7 cellular contexts compared by ENCODE assay signal in the genomic region with DNA sequence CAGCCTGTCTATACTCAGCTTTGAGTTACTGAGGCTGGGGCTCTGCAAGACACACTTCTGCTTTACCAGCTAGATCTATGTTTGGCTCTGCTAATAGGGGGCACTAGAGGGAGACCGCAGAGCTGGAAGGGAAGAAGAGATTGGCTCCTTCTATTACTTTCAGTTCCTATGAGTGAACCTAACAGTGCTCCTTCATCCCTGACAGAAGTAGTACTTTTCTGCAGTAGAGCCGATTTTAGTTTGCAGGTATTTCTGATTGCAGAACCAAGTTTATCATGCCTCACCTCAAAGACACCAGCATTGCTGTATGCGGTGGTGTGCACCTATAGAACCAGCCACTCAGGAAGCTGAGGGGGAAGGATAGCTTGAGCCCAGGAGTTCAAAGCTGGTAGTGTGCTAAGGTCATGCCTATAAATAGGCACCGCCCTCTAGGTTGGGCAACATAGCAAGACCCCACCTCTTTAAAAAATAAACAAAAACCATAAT. TPM values are rescaled to one million over a fixed set of nuclear protein-coding genes. Genes with fewer than 3 reads are reported as not detected.
DNase-seq lines count a peak whose midpoint lies in the region; ATAC-seq and TF ChIP-seq lines count a peak whose summit lies in the region.

No MANE protein-coding gene starts in this region.

- H3K9me2 ChIP-seq in HCT116 (ENCODE audit: insufficient read depth): no peaks in the 10 kb centered on the region

- H3K4me2 ChIP-seq in HCT116 (ENCODE audit: low read length) (no peak overlapping the region), mesendoderm (ENCODE audit: low read length) (no peak overlapping the region)

- H4K5ac ChIP-seq in mesendoderm (ENCODE audit: low read length): no peak overlapping the region

- no peak overlapping the region for H4K8ac ChIP-seq in mesendoderm (ENCODE audit: low read depth, low read length)

- H3K23ac ChIP-seq in mesendoderm (ENCODE audit: low read length): no peak overlapping the region

- H3K27ac ChIP-seq in HCT116 (ENCODE audit: low read depth, low read length) (no peak overlapping the region), stomach (peak overlapping the region in 1 of 5 donors; percentile 0), mesendoderm (ENCODE audit: low read depth, low read length) (no peak overlapping the region)

- TF ChIP-seq RAD21 in HCT116 (IDR thresholded peaks at IDR 0.05; ENCODE audit: low read depth): no peak

- TF ChIP-seq POLR2A in HCT116 (IDR thresholded peaks at IDR 0.05; ENCODE audit: borderline replicate concordance, extremely low read depth, insufficient read depth, insufficient read length) (no peak), stomach (IDR thresholded peaks at IDR 0.05) (no peak)

- intact Hi-C loops in HCT116 (cut with micrococcal nuclease): no loop called here
- intact Hi-C loops in stomach (cut with DNase I; ENCODE audit: low total_unique reads): no loop called here

- 16 to 50% (median 33%) methylated on average over 4 of the region's 4 CpGs for WGBS in stomach, 5 donors
- no CpG with 5 or more reads among the region's 4 CpGs for WGBS in mesendoderm (ENCODE audit: extremely low coverage, insufficient coverage, low lambda C conversion rate)

- RAD21 ChIA-PET in HCT116 (lab: Charles Lee; ENCODE audit: low non-redundant PET in 1 of 2, low total read pairs in 2 of 2, uncharacterized antibody in 2 of 2, unreplicated experiment in 2 of 2): interaction anchor here in 1 of 2 experiments (0.5 kb wide), 1 partner anchor 25 kb away, joined by 3 read pairs; no protein-coding TSS in a partner anchor

- no peak overlapping the region for H2BK120ac ChIP-seq in mesendoderm (ENCODE audit: low read depth, low read length)

- H3K79me1 ChIP-seq in mesendoderm (ENCODE audit: low read length): no peaks in the 10 kb centered on the region

- H2AFZ ChIP-seq in HCT116 (ENCODE audit: low read depth, low read length, poor library complexity, severe bottlenecking): no peak overlapping the region

- H2BK15ac ChIP-seq in mesendoderm (replicated peaks; ENCODE audit: low read depth): no peak overlapping the region

- H3K4ac ChIP-seq in mesendoderm (ENCODE audit: low read depth, low read length): no peak overlapping the region

- H3K27me3 ChIP-seq in HCT116 (ENCODE audit: insufficient read depth, low read length) (no peaks in the 10 kb centered on the region), stomach (no peaks in the 10 kb centered on the region), mesendoderm (ENCODE audit: insufficient read depth, low read length, poor library complexity) (no peaks in the 10 kb centered on the region)

- H3K36me3 ChIP-seq in HCT116 (ENCODE audit: control insufficient read depth in 1 of 2, insufficient read depth in 2 of 2, low read length in 2 of 2) (no peaks in the 10 kb centered on the region), stomach (no peaks in the 10 kb centered on the region), mesendoderm (ENCODE audit: control insufficient read depth, insufficient read depth, low read length) (no peaks in the 10 kb centered on the region)

- no TSS peak for BruUV-seq in HCT116 (replicated peaks; lab: Mats Ljungman, UMichigan)

- no peak for TF ChIP-seq EP300 in stomach (IDR thresholded peaks at IDR 0.05)

- H3K9ac ChIP-seq in HCT116 (ENCODE audit: low read length) (no peak overlapping the region), mesendoderm (ENCODE audit: low read length) (no peak overlapping the region)

- H3K79me2 ChIP-seq in HCT116 (ENCODE audit: insufficient read depth, low read length): no peaks in the 10 kb centered on the region
- no peaks in the 10 kb centered on the region for H3K79me2 ChIP-seq in mesendoderm (ENCODE audit: control insufficient read depth, insufficient read depth, low read length)

- DNase-seq in HCT116 (ENCODE audit: low read depth, low spot score) (no peak), NCI-H69 (lab: John Stamatoyannopoulos, UW) (peak; percentile 6), stomach (no peak), middle frontal gyrus (ENCODE audit: extremely low spot score, low spot score) (no peak), mesendoderm (no peak)

- H3K4me3 ChIP-seq in HCT116 (replicated peaks in 1 of 2; ENCODE audit: low read depth in 1 of 2, low read length in 2 of 2) (no peak overlapping the region), stomach (no peak overlapping the region), mesendoderm (ENCODE audit: low read length) (no peak overlapping the region)

- no peaks in the 10 kb centered on the region for H4K20me1 ChIP-seq in HCT116 (ENCODE audit: insufficient read depth)

- no peak overlapping the region for H2BK5ac ChIP-seq in mesendoderm (ENCODE audit: low read length)

- H2AK5ac ChIP-seq in mesendoderm (ENCODE audit: low read length): no peak overlapping the region

- no peaks in the 10 kb centered on the region for H3K9me3 ChIP-seq in HCT116 (ENCODE audit: control insufficient read depth in 1 of 2, insufficient read depth in 1 of 2, low read depth in 1 of 2, low read length in 2 of 2)
- no peaks in the 10 kb centered on the region for H3K9me3 ChIP-seq in stomach

- TF ChIP-seq CTCF in HCT116 (IDR thresholded peaks at IDR 0.05 in 2 of 3, conservative IDR thresholded peaks at IDR 0.05 in 1 of 3; ENCODE audit: borderline replicate concordance in 1 of 3, insufficient read depth in 1 of 3, low read depth in 2 of 3, low read length in 2 of 3) (peak; percentile 3 to 23 (median 14); a peak in 1 of 6 replicates), stomach (IDR thresholded peaks at IDR 0.05) (no peak)

- POLR2A ChIA-PET in HCT116 (lab: Charles Lee): no interaction called here

- H3K4me1 ChIP-seq in HCT116 (ENCODE audit: control insufficient read depth in 1 of 2, insufficient read depth in 2 of 2, low read length in 2 of 2) (peaks cover 12 to 23% of the 10 kb centered on the region in 2 experiments), stomach (peaks cover 2 to 22% (median 11%) of the 10 kb centered on the region in 4 donors), mesendoderm (ENCODE audit: control insufficient read depth, low read depth, low read length) (peaks cover 2% of the 10 kb centered on the region)

- ATAC-seq in GM18519 (IDR thresholded peaks at IDR 0.05; ENCODE audit: low FRiP score, unreplicated experiment) (peak; percentile 61), HCT116 (peak; percentile 62), esophagus mucosa (peak; percentile 74)

- CTCF ChIA-PET in HCT116 (lab: Charles Lee): interaction anchor here (0.7 to 2.4 kb wide), 2 partner anchors 10 to 143 kb away, joined by 3 to 10 read pairs; no protein-coding TSS in a partner anchor

- no peak overlapping the region for H3K18ac ChIP-seq in mesendoderm (ENCODE audit: low read length)

- H3K56ac ChIP-seq in mesendoderm (ENCODE audit: low read length): no peak overlapping the region

TF ChIP-seq in HCT116, 20 proteins besides CTCF, POLR2A, EP300 and RAD21 (continues in another document):
- TF ChIP-seq, protein P1, sequence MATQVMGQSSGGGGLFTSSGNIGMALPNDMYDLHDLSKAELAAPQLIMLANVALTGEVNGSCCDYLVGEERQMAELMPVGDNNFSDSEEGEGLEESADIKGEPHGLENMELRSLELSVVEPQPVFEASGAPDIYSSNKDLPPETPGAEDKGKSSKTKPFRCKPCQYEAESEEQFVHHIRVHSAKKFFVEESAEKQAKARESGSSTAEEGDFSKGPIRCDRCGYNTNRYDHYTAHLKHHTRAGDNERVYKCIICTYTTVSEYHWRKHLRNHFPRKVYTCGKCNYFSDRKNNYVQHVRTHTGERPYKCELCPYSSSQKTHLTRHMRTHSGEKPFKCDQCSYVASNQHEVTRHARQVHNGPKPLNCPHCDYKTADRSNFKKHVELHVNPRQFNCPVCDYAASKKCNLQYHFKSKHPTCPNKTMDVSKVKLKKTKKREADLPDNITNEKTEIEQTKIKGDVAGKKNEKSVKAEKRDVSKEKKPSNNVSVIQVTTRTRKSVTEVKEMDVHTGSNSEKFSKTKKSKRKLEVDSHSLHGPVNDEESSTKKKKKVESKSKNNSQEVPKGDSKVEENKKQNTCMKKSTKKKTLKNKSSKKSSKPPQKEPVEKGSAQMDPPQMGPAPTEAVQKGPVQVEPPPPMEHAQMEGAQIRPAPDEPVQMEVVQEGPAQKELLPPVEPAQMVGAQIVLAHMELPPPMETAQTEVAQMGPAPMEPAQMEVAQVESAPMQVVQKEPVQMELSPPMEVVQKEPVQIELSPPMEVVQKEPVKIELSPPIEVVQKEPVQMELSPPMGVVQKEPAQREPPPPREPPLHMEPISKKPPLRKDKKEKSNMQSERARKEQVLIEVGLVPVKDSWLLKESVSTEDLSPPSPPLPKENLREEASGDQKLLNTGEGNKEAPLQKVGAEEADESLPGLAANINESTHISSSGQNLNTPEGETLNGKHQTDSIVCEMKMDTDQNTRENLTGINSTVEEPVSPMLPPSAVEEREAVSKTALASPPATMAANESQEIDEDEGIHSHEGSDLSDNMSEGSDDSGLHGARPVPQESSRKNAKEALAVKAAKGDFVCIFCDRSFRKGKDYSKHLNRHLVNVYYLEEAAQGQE (IDR thresholded peaks at IDR 0.05; ENCODE audit: low read depth): no peak
- TF ChIP-seq YY1 (IDR thresholded peaks at IDR 0.05; ENCODE audit: extremely low read depth, insufficient replicate concordance, low read depth, low read length) (no peak), JUND (IDR thresholded peaks at IDR 0.05) (no peak), ZNF274 (IDR thresholded peaks at IDR 0.05; ENCODE audit: low read depth, low read length) (no peak)

RNA-seq across cellular contexts. Expression of a gene that starts 5.7 kb away (rescaled TPM):
- 24.4 TPM for total RNA-seq in HCT116 (2021; ENCODE audit: unreplicated experiment)
- polyA plus RNA-seq in HCT116 (2012): 30.7 and 39.9 TPM in 2 replicates
- 19.2 TPM for total RNA-seq in esophagus mucosa
- 10 to 100 TPM in 3 of 5 donors, 1 to 10 TPM in 2; 5.2 to 81.7 (median 13.3) TPM for total RNA-seq in stomach
- polyA plus RNA-seq in stomach: 1 to 10 TPM; 6.3 to 9.0 (median 6.7) TPM
- 25.7 TPM for polyA plus RNA-seq in mesendoderm (2013, experiment 1 of 2)
- 26.8 TPM for polyA plus RNA-seq in mesendoderm (2013, experiment 2 of 2)

RNA-seq across cellular contexts. Expression of a gene that starts 33.1 kb away (rescaled TPM):
- total RNA-seq in HCT116 (2021; ENCODE audit: unreplicated experiment) (13.2 TPM), esophagus mucosa (9.4 TPM), stomach (10 to 100 TPM in 2 of 5 donors, 1 to 10 TPM in 1, under 1 TPM in 1, not detected in 1; 0.87 to 30.8 (median 8.7) TPM)
- polyA plus RNA-seq in HCT116 (2012): 13.8 and 16.8 TPM in 2 replicates
- 1 to 10 TPM; 3.4 to 7.5 (median 6.4) TPM for polyA plus RNA-seq in stomach
- polyA plus RNA-seq in mesendoderm (2013, experiment 1 of 2): 3.6 TPM
- 3.5 TPM for polyA plus RNA-seq in mesendoderm (2013, experiment 2 of 2)

RNA-seq across cellular contexts. Expression of a gene that starts 42.1 kb away (rescaled TPM):
- 245 TPM for total RNA-seq in HCT116 (2021; ENCODE audit: unreplicated experiment)
- polyA plus RNA-seq in HCT116 (2012): 354 and 441 TPM in 2 replicates
- total RNA-seq in esophagus mucosa: 2,315 TPM
- 100 to 1,000 TPM in 1 of 5 donors, 10 to 100 TPM in 4; 17.4 to 109 (median 78.1) TPM for total RNA-seq in stomach
- polyA plus RNA-seq in stomach: 100 to 1,000 TPM in 2 of 3 donors, 10 to 100 TPM in 1; 77.6 to 410 (median 146) TPM
- 20.2 TPM for polyA plus RNA-seq in mesendoderm (2013, experiment 1 of 2)
- polyA plus RNA-seq in mesendoderm (2013, experiment 2 of 2): 21.3 TPM

Comparison
In these comparisons a context has a peak if more than half of its experiments do, and no peak if none do; other contexts are left out.
1. CTCF ChIP-seq: peak in HCT116 (3 of 3); none in stomach (0 of 7).
2. Peak in every context shown above with its lines, with median percentiles within 50 percentile points of each other: ATAC-seq.